ENCODE assay signal across 8 cellular contexts in the genomic region with DNA sequence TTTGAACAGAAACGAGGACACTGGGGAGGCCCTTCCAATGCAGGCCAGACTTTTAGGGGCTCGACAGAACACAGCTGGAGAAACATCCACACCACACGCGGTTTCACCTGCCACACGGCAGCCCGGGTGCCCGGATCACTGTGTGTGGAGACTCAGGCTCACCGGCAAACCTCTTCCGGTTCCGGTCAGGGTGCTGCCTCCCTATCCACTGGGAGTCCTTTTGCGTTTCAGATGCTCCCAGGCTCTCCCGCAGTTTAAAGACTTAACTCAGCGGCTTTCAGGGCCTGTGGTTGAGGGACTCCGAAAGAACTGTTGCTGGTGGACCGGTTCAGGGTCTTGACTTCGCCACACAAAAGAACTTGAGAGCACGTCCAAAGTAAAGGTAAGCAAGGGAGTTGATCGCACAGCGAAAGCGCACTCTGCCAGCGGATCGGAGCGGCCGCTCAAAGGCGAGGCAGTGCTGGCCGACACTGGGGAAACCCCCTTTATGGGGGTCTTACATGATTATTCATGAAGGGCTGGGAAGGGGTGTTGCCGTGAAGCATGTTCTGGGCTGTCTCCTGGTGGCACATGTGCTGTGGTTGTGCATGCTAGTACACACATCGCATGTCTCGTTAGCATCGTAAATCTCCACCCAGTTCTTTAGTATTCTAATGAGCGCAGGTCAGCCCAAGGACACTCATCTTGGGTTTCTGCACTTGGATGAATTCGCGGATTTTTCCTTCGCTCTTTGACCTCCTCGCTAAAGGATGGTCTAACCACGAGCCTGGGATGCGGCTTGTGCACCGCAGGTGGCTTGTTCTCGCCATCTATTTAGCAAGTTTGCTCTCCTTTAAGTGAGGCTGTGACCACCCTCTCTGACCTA.
DNase-seq lines count a peak whose midpoint lies in the region; ATAC-seq and TF ChIP-seq lines count a peak whose summit lies in the region.

No MANE protein-coding gene starts in this region.

- H3K27ac ChIP-seq in RWPE2 (ENCODE audit: poor library complexity, severe bottlenecking), result no peak overlapping the region
- no peak overlapping the region for H3K27ac ChIP-seq in body of pancreas
- H3K27ac ChIP-seq in thyroid gland, result no peak overlapping the region

- H3K4me1 Mint-ChIP-seq in glutamatergic neuron (ENCODE audit: low read depth, unreplicated experiment), result no peaks in the 10 kb centered on the region

- peak overlapping the region; percentile 67 for H3K9ac ChIP-seq in mucosa of stomach (ENCODE audit: low read length)

- H3K36me3 ChIP-seq in RWPE2 (ENCODE audit: low read depth) (no peaks in the 10 kb centered on the region), body of pancreas (replicated peaks in 1 of 2; ENCODE audit: insufficient read depth in 1 of 2, low read depth in 2 of 2) (no peaks in the 10 kb centered on the region), mucosa of stomach (ENCODE audit: control insufficient read depth, insufficient read depth, low read length) (no peaks in the 10 kb centered on the region), thyroid gland (no peaks in the 10 kb centered on the region)

- TF ChIP-seq CTCF in RWPE2 (IDR thresholded peaks at IDR 0.05; ENCODE audit: poor library complexity, severe bottlenecking) (no peak), body of pancreas (IDR thresholded peaks at IDR 0.05) (no peak), thyroid gland (IDR thresholded peaks at IDR 0.05) (no peak), glutamatergic neuron (IDR thresholded peaks at IDR 0.05; ENCODE audit: partially characterized antibody, unreplicated experiment) (no peak)

- TF ChIP-seq POLR2A in body of pancreas (IDR thresholded peaks at IDR 0.05) (peak in 1 of 3 donors; percentile 30), thyroid gland (IDR thresholded peaks at IDR 0.05) (no peak)

- peak; percentile 84 for DNase-seq in RWPE2 (ENCODE audit: low spot score)
- DNase-seq in body of pancreas, result peak; percentile 43 to 58 (median 52)
- DNase-seq in thyroid gland, result peak; percentile 35 to 66
- DNase-seq in glutamatergic neuron, result no peak

- H3K9me3 ChIP-seq in RWPE2 (ENCODE audit: severe bottlenecking), result no peaks in the 10 kb centered on the region
- no peaks in the 10 kb centered on the region for H3K9me3 ChIP-seq in body of pancreas
- H3K9me3 ChIP-seq in mucosa of stomach (ENCODE audit: control insufficient read depth, low read length), result no peaks in the 10 kb centered on the region
- H3K9me3 ChIP-seq in thyroid gland, result no peaks in the 10 kb centered on the region

- H3K36me3 Mint-ChIP-seq in glutamatergic neuron (ENCODE audit: unreplicated experiment), result peaks cover 2% of the 10 kb centered on the region

- H3K4me3 Mint-ChIP-seq in glutamatergic neuron (ENCODE audit: unreplicated experiment), result no peak overlapping the region

- no peaks in the 10 kb centered on the region for H3K27me3 ChIP-seq in RWPE2 (ENCODE audit: insufficient read depth, poor library complexity, severe bottlenecking)
- no peaks in the 10 kb centered on the region for H3K27me3 ChIP-seq in body of pancreas
- no peaks in the 10 kb centered on the region for H3K27me3 ChIP-seq in mucosa of stomach (ENCODE audit: control insufficient read depth, insufficient read depth, low read length)
- no peaks in the 10 kb centered on the region for H3K27me3 ChIP-seq in thyroid gland

- H3K4me1 ChIP-seq in RWPE2 (ENCODE audit: insufficient read depth, poor library complexity, severe bottlenecking) (no peaks in the 10 kb centered on the region), body of pancreas (no peaks in the 10 kb centered on the region), mucosa of stomach (ENCODE audit: control insufficient read depth, insufficient read depth, low read length) (no peaks in the 10 kb centered on the region), thyroid gland (no peaks in the 10 kb centered on the region)

- intact Hi-C loops in body of pancreas (cut with DNase I) (no loop called here), thyroid gland (cut with DNase I) (no loop called here)

- H3K9me3 Mint-ChIP-seq in glutamatergic neuron (ENCODE audit: unreplicated experiment), result no peaks in the 10 kb centered on the region

- H3K4me3 ChIP-seq in RWPE2 (ENCODE audit: severe bottlenecking) (peak overlapping the region; percentile 34), body of pancreas (no peak overlapping the region), mucosa of stomach (ENCODE audit: low read length) (peak overlapping the region; percentile 39), thyroid gland (replicated peaks in 1 of 3) (peak overlapping the region in 1 of 3 donors; percentile 17)

- 57 to 60% methylated on average over 33 to 39 of the region's 39 CpGs for WGBS in body of pancreas, 2 donors
- 69 to 76% methylated on average over 34 to 39 of the region's 39 CpGs for WGBS in thyroid gland, 2 donors

- H3K27ac Mint-ChIP-seq in glutamatergic neuron (ENCODE audit: unreplicated experiment), result no peak overlapping the region

- H3K27me3 Mint-ChIP-seq in glutamatergic neuron (ENCODE audit: unreplicated experiment), result peaks cover 4% of the 10 kb centered on the region

- peak; percentile 81 for ATAC-seq in GM19043 (IDR thresholded peaks at IDR 0.05; ENCODE audit: low read depth, unreplicated experiment)
- ATAC-seq in RWPE2 (ENCODE audit: low read depth), result peak; percentile 81
- ATAC-seq in body of pancreas, result peak; percentile 48
- ATAC-seq in HG02759 (IDR thresholded peaks at IDR 0.05; ENCODE audit: unreplicated experiment), result no peak
- no peak for ATAC-seq in HG03097 (IDR thresholded peaks at IDR 0.05; ENCODE audit: low FRiP score, unreplicated experiment)

Comparison
In these comparisons a context has a peak if more than half of its experiments do, and no peak if none do; other contexts are left out.
1. ATAC-seq: peak in GM19043 (single experiment), RWPE2 (single experiment) and body of pancreas (single experiment); none in HG02759 (single experiment) and HG03097 (single experiment).
2. H3K4me3 ChIP-seq: peak in RWPE2 (single experiment) and mucosa of stomach (single experiment); none in body of pancreas (0 of 2).